Comparison of ENCODE assay signal across 11 cellular contexts in genomic region chr15:55627730-55628368, GRCh38. TPM values are rescaled to one million over a fixed set of nuclear protein-coding genes. Genes with fewer than 3 reads are reported as not detected.
DNase-seq lines count a peak whose midpoint lies in the region; ATAC-seq and TF ChIP-seq lines count a peak whose summit lies in the region.
"Had no signal": no experiment of that assay in that cellular context is flagged by ENCODE, and none has a peak within 500 bp of the region (broad histone marks: within the 10 kb centered on the region; RNA-seq: fewer than 3 reads in every experiment).

No MANE protein-coding gene starts in this region.

- whole genome bisulfite sequencing in upper lobe of left lung, 2 donors = 68 to 77% methylated on average over 7 of the region's 7 CpGs

- no peak for TF ChIP-seq CTCF in upper lobe of left lung (IDR thresholded peaks at IDR 0.05)

- H3K27me3 ChIP-seq in upper lobe of left lung = no peaks in the 10 kb centered on the region

- no peak overlapping the region for H3K4me3 ChIP-seq in upper lobe of left lung

- peaks cover 0 to 3% (median 0%) of the 10 kb centered on the region in 4 donors for H3K4me1 ChIP-seq in upper lobe of left lung

- TF ChIP-seq POLR2A in upper lobe of left lung (IDR thresholded peaks at IDR 0.05) = no peak

- peak overlapping the region in 1 of 4 donors; percentile 28 for H3K27ac ChIP-seq in upper lobe of left lung

- in situ Hi-C loops in SK-MEL-5 (cut with HindIII; ENCODE audit: low pct_unique_long_range_greater_than_20kb, low sequenced_read_pairs) = no loop called here

- no peaks in the 10 kb centered on the region for H3K9me3 ChIP-seq in upper lobe of left lung

- no peaks in the 10 kb centered on the region for H3K36me3 ChIP-seq in upper lobe of left lung

- DNase-seq in SIG-M5 treated with dmso at 0.1 percent for 504 hours (lab: John Stamatoyannopoulos, UW; ENCODE audit: unreplicated experiment) = peak; percentile 34
- DNase-seq in SIG-M5 (lab: John Stamatoyannopoulos, UW) = no peak
- peak; percentile 95 for DNase-seq in SK-MEL-5 (ENCODE audit: low read depth, low spot score)
- DNase-seq in foreskin melanocyte = peak; percentile 84
- DNase-seq in upper lobe of left lung = peak in 1 of 2 donors; percentile 80
- DNase-seq in UCSD-AML1 (lab: John Stamatoyannopoulos, UW; ENCODE audit: unreplicated experiment) = no peak
- DNase-seq in mesenteric fat pad (ENCODE audit: low spot score) = no peak
- DNase-seq: AML-193; NCI-H1436 treated with DMSO at 0.1 percent for 48 hours; stimulated activated CD4-positive, alpha-beta T cell treated with anti-CD3 and anti-CD28 coated beads, Interleukin-12 subunit alpha, Interleukin-12 subunit beta, amount 100 ng/mL, for 4 hours had no signal

- peak in 1 of 4 donors; percentile 50 for TF ChIP-seq EP300 in upper lobe of left lung (IDR thresholded peaks at IDR 0.05)

- ATAC-seq in upper lobe of left lung (ENCODE audit: low FRiP score in 2 of 2) (peak; percentile 60 to 89), GM19324 (IDR thresholded peaks at IDR 0.05; ENCODE audit: low FRiP score, unreplicated experiment) (no peak)

RNA-seq across cellular contexts. Expression of gene PYGO1, which starts 39.7 kb away (rescaled TPM):
- total RNA-seq in SK-MEL-5 (2014; rRNA removed; shearing (Covaris generic)) = 11.8 TPM in 2 replicates
- polyA plus RNA-seq in SK-MEL-5 (2015; cell fraction: cytosol; rRNA removed) = 3.7 and 6.3 TPM in 2 replicates
- 9.0 and 11.5 TPM in 2 replicates for polyA plus RNA-seq in SK-MEL-5 (2015; cell fraction: nucleus; rRNA removed)
- total RNA-seq in upper lobe of left lung (10 to 100 TPM in 1 of 6 donors, 1 to 10 TPM in 5; 1.8 to 11.5 (median 7.5) TPM), mesenteric fat pad (6.3 TPM)

Comparison
In these comparisons a context has a peak if more than half of its experiments do, and no peak if none do; other contexts are left out.
1. DNase-seq: peak in SIG-M5 treated with dmso at 0.1 percent for 504 hours (single experiment), SK-MEL-5 (single experiment) and foreskin melanocyte (single experiment); none in SIG-M5 (single experiment), UCSD-AML1 (single experiment) and mesenteric fat pad (single experiment).